In genomic region chr17:51119415-51120356, GRCh38 we compare ENCODE assay signal across 8 cellular contexts. TPM values are rescaled to one million over a fixed set of nuclear protein-coding genes. Genes with fewer than 3 reads are reported as not detected.
A peak's percentile ranks its signal among the peaks of the same experiment; 100 is the strongest.
DNase-seq lines count a peak whose midpoint lies in the region; ATAC-seq and TF ChIP-seq lines count a peak whose summit lies in the region.

No MANE protein-coding gene starts in this region.

- peaks cover 1% of the 10 kb centered on the region for H3K27me3 Mint-ChIP-seq in GM23338 (ENCODE audit: insufficient read depth, low read depth, poor library complexity)

- peaks cover 20% of the 10 kb centered on the region for H3K4me1 Mint-ChIP-seq in GM23338

- H4K20me1 ChIP-seq in GM23338 (replicated peaks; ENCODE audit: insufficient read depth) = peaks cover 21% of the 10 kb centered on the region

- H3K4me3 ChIP-seq in GM06990 (replicated peaks; ENCODE audit: low read depth, low read length) = peak overlapping the region; percentile 94
- H3K4me3 ChIP-seq in GM23338 = peak overlapping the region; percentile 99
- peak overlapping the region; percentile 79 for H3K4me3 ChIP-seq in LNCaP clone FGC (ENCODE audit: low read depth, low read length)
- H3K4me3 ChIP-seq in kidney epithelial cell (ENCODE audit: low read depth, low read length) = peak overlapping the region; percentile 99

- H3F3A ChIP-seq in GM23338 (replicated peaks; ENCODE audit: low read depth) = no peaks in the 10 kb centered on the region; the same call in 1 of the 2 replicates

- peak overlapping the region; percentile 95 for H3K4me3 Mint-ChIP-seq in GM23338

- TF ChIP-seq CTCF in GM06990 (IDR thresholded peaks at IDR 0.05; ENCODE audit: insufficient read depth, low read length, poor library complexity, severe bottlenecking) (no peak), GM23338 (conservative IDR thresholded peaks at IDR 0.05; ENCODE audit: low read depth in 2 of 2) (peak; percentile 30 to 42; a peak in 3 of 4 replicates), LNCaP clone FGC (IDR thresholded peaks at IDR 0.05; ENCODE audit: control insufficient read depth, extremely low read depth, insufficient read depth) (0 out of 2 replicates have a peak, but pooled peaks have one; percentile 14), kidney epithelial cell (IDR thresholded peaks at IDR 0.05; ENCODE audit: insufficient read depth, low read length, poor library complexity, severe bottlenecking) (peak; percentile 14)

- H3K4me2 ChIP-seq in GM23338 = peak overlapping the region; percentile 72

- DNase-seq in GM06990 (ENCODE audit: extremely low read depth, insufficient read length) (peak; percentile 55), GM23338 (ENCODE audit: low spot score) (peak; percentile 71), LNCaP clone FGC (ENCODE audit: low read depth) (no peak), kidney epithelial cell (ENCODE audit: low read depth) (no peak), middle frontal gyrus (ENCODE audit: extremely low spot score, low spot score) (no peak)
- peak; percentile 56 for DNase-seq in activated CD4-positive, CD25-positive, alpha-beta regulatory T cell treated with anti-CD3 and anti-CD28 coated beads, Interleukin-2, amount 50 U/mL, for 72 hours
- DNase-seq in stimulated activated CD4-positive, alpha-beta T cell treated with anti-CD3 and anti-CD28 coated beads, Interleukin-2, amount 100 ng/mL, for 24 hours = peak; percentile 46 to 47

- peaks cover 20% of the 10 kb centered on the region for H3K4me1 ChIP-seq in GM23338 (ENCODE audit: insufficient read depth)

- no peaks in the 10 kb centered on the region for H3K36me3 ChIP-seq in GM06990 (ENCODE audit: control insufficient read depth, insufficient read depth, low read length)
- H3K36me3 ChIP-seq in GM23338 (ENCODE audit: insufficient read depth) = no peaks in the 10 kb centered on the region
- no peaks in the 10 kb centered on the region for H3K36me3 ChIP-seq in kidney epithelial cell (ENCODE audit: control insufficient read depth, insufficient read depth, low read length)

- no peaks in the 10 kb centered on the region for H3K9me3 Mint-ChIP-seq in GM23338

- H2AFZ ChIP-seq in GM23338 = peak overlapping the region; percentile 66; the same call in 1 of the 2 replicates

- H3K36me3 Mint-ChIP-seq in GM23338 (ENCODE audit: low read depth) = no peaks in the 10 kb centered on the region

- H3K27me3 ChIP-seq in GM06990 (replicated peaks; ENCODE audit: control insufficient read depth, insufficient read depth, low read length) = no peaks in the 10 kb centered on the region
- H3K27me3 ChIP-seq in GM23338 (ENCODE audit: insufficient read depth) = no peaks in the 10 kb centered on the region
- no peaks in the 10 kb centered on the region for H3K27me3 ChIP-seq in kidney epithelial cell (ENCODE audit: control insufficient read depth, insufficient read depth, low read length)

- peaks cover 51% of the 10 kb centered on the region for H3K79me2 ChIP-seq in GM23338 (replicated peaks; ENCODE audit: insufficient read depth)

- H3K9me2 ChIP-seq in GM23338 (ENCODE audit: insufficient read depth) = no peaks in the 10 kb centered on the region

- peak; percentile 58 for ATAC-seq in GM23338

- peak overlapping the region; percentile 95 for H3K27ac Mint-ChIP-seq in GM23338

- H3K27ac ChIP-seq in GM23338 (ENCODE audit: low read depth) (peak overlapping the region; percentile 1; the same call in 1 of the 2 replicates), cingulate gyrus (ENCODE audit: low read depth, low read length) (peak overlapping the region; percentile 95)

TF ChIP-seq in GM23338, 12 proteins besides CTCF, POLR2A, EP300 and RAD21 (continues in another document):
- TF ChIP-seq, protein P1, sequence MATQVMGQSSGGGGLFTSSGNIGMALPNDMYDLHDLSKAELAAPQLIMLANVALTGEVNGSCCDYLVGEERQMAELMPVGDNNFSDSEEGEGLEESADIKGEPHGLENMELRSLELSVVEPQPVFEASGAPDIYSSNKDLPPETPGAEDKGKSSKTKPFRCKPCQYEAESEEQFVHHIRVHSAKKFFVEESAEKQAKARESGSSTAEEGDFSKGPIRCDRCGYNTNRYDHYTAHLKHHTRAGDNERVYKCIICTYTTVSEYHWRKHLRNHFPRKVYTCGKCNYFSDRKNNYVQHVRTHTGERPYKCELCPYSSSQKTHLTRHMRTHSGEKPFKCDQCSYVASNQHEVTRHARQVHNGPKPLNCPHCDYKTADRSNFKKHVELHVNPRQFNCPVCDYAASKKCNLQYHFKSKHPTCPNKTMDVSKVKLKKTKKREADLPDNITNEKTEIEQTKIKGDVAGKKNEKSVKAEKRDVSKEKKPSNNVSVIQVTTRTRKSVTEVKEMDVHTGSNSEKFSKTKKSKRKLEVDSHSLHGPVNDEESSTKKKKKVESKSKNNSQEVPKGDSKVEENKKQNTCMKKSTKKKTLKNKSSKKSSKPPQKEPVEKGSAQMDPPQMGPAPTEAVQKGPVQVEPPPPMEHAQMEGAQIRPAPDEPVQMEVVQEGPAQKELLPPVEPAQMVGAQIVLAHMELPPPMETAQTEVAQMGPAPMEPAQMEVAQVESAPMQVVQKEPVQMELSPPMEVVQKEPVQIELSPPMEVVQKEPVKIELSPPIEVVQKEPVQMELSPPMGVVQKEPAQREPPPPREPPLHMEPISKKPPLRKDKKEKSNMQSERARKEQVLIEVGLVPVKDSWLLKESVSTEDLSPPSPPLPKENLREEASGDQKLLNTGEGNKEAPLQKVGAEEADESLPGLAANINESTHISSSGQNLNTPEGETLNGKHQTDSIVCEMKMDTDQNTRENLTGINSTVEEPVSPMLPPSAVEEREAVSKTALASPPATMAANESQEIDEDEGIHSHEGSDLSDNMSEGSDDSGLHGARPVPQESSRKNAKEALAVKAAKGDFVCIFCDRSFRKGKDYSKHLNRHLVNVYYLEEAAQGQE (IDR thresholded peaks at IDR 0.05; ENCODE audit: unreplicated experiment) = peak; percentile 58
- TF ChIP-seq POLR2AphosphoS5 (IDR thresholded peaks at IDR 0.05; ENCODE audit: low read depth) (no peak), ETS1 (IDR thresholded peaks at IDR 0.05) (no peak)

RNA-seq across cellular contexts. Expression of gene SPAG9, which starts 1.0 kb away (rescaled TPM):
- total RNA-seq in GM23338 (2014; rRNA removed; shearing (Covaris generic)) = 45.0 and 62.3 TPM in 2 replicates
- polyA plus RNA-seq in GM23338 (2016; fragmentation: Nextera tagmentation; extraction: Ambion mirVana) = 13.7 and 15.1 TPM in 2 replicates
- 85.5 and 104 TPM in 2 replicates for total RNA-seq in kidney epithelial cell

RNA-seq across cellular contexts. Expression of gene NME1, which starts 33.7 kb away (rescaled TPM):
- total RNA-seq in GM23338 (2014; rRNA removed; shearing (Covaris generic)) = 159 and 185 TPM in 2 replicates
- polyA plus RNA-seq in GM23338 (2016; fragmentation: Nextera tagmentation; extraction: Ambion mirVana) = 534 and 579 TPM in 2 replicates
- total RNA-seq in kidney epithelial cell = 129 and 162 TPM in 2 replicates

RNA-seq across cellular contexts. Expression of gene NME2, which starts 46.5 kb away (rescaled TPM):
- 636 and 667 TPM in 2 replicates for total RNA-seq in GM23338 (2014; rRNA removed; shearing (Covaris generic))
- polyA plus RNA-seq in GM23338 (2016; fragmentation: Nextera tagmentation; extraction: Ambion mirVana) = 939 and 961 TPM in 2 replicates
- 1,008 and 1,016 TPM in 2 replicates for total RNA-seq in kidney epithelial cell

Comparison
In these comparisons a context has a peak if more than half of its experiments do, and no peak if none do; other contexts are left out.
1. DNase-seq: peak in GM06990 (single experiment), GM23338 (single experiment), activated CD4-positive, CD25-positive, alpha-beta regulatory T cell treated with anti-CD3 and anti-CD28 coated beads, Interleukin-2, amount 50 U/mL, for 72 hours (single experiment) and stimulated activated CD4-positive, alpha-beta T cell treated with anti-CD3 and anti-CD28 coated beads, Interleukin-2, amount 100 ng/mL, for 24 hours (2 of 2); none in LNCaP clone FGC (single experiment), kidney epithelial cell (single experiment) and middle frontal gyrus (single experiment).
2. Peak in every context shown above with its lines, with median percentiles within 50 percentile points of each other: H3K4me3 ChIP-seq.